ENCODE assay signal across 1 cellular context in the genomic region with DNA sequence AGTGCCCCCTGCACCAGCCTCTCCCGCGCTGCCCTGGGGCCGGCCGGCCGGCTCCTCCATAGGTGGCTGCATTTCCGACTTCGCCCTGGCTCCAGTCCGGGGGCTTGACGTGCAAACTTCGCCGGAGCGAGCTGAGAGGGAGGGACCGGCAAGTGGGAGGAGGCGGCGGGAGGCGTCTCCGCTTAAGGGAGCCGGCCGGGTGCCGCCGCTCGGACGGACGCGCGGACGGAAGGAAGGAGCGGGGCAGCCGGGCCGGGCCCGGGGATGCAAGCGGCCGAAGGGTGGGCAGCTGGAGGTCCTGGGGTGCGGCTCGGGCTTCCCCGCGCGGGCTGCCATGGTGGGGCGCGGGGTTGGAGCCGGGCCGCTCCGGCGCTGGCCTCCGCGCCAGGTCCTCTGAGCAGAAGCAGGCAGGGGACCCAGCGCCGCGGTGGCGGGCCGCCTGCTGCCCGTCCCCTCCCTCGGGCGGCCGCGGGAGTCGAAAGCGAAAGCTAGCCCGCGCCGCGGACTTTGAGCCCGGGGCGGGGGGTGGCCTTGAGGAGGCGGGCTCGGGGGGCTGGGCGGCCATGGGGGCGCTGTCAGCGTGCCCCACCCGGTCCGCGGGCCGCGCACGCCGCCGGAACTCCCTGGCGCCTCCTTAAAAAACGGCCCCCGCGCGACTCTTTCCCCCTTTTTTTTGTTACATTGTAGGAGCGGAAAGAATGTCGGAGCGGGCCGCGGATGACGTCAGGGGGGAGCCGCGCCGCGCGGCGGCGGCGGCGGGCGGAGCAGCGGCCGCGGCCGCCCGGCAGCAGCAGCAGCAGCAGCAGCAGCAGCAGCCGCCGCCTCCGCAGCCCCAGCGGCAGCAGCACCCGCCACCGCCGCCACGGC.
TF ChIP-seq lines count a peak whose summit lies in the region.

A gene (minus strand): TSS at position 483 of the 867 bp plus-strand sequence.

TF ChIP-seq in H1, 55 proteins besides CTCF, POLR2A, EP300 and RAD21:
- peak; percentile 13 to 41; a peak in 1 of 4 replicates for TF ChIP-seq SIN3A (conservative IDR thresholded peaks at IDR 0.05 in 1 of 2, IDR thresholded peaks at IDR 0.05 in 1 of 2; ENCODE audit: low read depth in 1 of 2, low read length in 2 of 2)
- peak; percentile 71 for TF ChIP-seq PHF8 (conservative IDR thresholded peaks at IDR 0.05; ENCODE audit: low read depth, low read length)
- TF ChIP-seq TBP (IDR thresholded peaks at IDR 0.05; ENCODE audit: low read depth, low read length) = peak; percentile 66; the same call in 1 of the 2 replicates
- TF ChIP-seq BACH1 (IDR thresholded peaks at IDR 0.05; ENCODE audit: low read length) = no peak
- no peak for TF ChIP-seq EGR1 (IDR thresholded peaks at IDR 0.05; ENCODE audit: borderline replicate concordance, low read depth, low read length)
- 0 out of 2 replicates have a peak, but pooled peaks have one; percentile 85 for TF ChIP-seq RBBP5 (IDR thresholded peaks at IDR 0.05; ENCODE audit: borderline replicate concordance, low read depth, low read length)
- TF ChIP-seq CHD1 (IDR thresholded peaks at IDR 0.05; ENCODE audit: low read depth, low read length) = no peak
- TF ChIP-seq TAF1 (IDR thresholded peaks at IDR 0.05; ENCODE audit: low read depth, low read length) = peak; percentile 52; the same call in 1 of the 2 replicates
- TF ChIP-seq, protein P1, sequence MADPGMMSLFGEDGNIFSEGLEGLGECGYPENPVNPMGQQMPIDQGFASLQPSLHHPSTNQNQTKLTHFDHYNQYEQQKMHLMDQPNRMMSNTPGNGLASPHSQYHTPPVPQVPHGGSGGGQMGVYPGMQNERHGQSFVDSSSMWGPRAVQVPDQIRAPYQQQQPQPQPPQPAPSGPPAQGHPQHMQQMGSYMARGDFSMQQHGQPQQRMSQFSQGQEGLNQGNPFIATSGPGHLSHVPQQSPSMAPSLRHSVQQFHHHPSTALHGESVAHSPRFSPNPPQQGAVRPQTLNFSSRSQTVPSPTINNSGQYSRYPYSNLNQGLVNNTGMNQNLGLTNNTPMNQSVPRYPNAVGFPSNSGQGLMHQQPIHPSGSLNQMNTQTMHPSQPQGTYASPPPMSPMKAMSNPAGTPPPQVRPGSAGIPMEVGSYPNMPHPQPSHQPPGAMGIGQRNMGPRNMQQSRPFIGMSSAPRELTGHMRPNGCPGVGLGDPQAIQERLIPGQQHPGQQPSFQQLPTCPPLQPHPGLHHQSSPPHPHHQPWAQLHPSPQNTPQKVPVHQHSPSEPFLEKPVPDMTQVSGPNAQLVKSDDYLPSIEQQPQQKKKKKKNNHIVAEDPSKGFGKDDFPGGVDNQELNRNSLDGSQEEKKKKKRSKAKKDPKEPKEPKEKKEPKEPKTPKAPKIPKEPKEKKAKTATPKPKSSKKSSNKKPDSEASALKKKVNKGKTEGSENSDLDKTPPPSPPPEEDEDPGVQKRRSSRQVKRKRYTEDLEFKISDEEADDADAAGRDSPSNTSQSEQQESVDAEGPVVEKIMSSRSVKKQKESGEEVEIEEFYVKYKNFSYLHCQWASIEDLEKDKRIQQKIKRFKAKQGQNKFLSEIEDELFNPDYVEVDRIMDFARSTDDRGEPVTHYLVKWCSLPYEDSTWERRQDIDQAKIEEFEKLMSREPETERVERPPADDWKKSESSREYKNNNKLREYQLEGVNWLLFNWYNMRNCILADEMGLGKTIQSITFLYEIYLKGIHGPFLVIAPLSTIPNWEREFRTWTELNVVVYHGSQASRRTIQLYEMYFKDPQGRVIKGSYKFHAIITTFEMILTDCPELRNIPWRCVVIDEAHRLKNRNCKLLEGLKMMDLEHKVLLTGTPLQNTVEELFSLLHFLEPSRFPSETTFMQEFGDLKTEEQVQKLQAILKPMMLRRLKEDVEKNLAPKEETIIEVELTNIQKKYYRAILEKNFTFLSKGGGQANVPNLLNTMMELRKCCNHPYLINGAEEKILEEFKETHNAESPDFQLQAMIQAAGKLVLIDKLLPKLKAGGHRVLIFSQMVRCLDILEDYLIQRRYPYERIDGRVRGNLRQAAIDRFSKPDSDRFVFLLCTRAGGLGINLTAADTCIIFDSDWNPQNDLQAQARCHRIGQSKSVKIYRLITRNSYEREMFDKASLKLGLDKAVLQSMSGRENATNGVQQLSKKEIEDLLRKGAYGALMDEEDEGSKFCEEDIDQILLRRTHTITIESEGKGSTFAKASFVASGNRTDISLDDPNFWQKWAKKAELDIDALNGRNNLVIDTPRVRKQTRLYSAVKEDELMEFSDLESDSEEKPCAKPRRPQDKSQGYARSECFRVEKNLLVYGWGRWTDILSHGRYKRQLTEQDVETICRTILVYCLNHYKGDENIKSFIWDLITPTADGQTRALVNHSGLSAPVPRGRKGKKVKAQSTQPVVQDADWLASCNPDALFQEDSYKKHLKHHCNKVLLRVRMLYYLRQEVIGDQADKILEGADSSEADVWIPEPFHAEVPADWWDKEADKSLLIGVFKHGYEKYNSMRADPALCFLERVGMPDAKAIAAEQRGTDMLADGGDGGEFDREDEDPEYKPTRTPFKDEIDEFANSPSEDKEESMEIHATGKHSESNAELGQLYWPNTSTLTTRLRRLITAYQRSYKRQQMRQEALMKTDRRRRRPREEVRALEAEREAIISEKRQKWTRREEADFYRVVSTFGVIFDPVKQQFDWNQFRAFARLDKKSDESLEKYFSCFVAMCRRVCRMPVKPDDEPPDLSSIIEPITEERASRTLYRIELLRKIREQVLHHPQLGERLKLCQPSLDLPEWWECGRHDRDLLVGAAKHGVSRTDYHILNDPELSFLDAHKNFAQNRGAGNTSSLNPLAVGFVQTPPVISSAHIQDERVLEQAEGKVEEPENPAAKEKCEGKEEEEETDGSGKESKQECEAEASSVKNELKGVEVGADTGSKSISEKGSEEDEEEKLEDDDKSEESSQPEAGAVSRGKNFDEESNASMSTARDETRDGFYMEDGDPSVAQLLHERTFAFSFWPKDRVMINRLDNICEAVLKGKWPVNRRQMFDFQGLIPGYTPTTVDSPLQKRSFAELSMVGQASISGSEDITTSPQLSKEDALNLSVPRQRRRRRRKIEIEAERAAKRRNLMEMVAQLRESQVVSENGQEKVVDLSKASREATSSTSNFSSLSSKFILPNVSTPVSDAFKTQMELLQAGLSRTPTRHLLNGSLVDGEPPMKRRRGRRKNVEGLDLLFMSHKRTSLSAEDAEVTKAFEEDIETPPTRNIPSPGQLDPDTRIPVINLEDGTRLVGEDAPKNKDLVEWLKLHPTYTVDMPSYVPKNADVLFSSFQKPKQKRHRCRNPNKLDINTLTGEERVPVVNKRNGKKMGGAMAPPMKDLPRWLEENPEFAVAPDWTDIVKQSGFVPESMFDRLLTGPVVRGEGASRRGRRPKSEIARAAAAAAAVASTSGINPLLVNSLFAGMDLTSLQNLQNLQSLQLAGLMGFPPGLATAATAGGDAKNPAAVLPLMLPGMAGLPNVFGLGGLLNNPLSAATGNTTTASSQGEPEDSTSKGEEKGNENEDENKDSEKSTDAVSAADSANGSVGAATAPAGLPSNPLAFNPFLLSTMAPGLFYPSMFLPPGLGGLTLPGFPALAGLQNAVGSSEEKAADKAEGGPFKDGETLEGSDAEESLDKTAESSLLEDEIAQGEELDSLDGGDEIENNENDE (IDR thresholded peaks at IDR 0.05; ENCODE audit: insufficient replicate concordance, low read length) = no peak
- TF ChIP-seq ZNF274 (IDR thresholded peaks at IDR 0.05; ENCODE audit: borderline replicate concordance, extremely low read depth, low read length) = no peak
- peak; percentile 78 for TF ChIP-seq ASH2L (IDR thresholded peaks at IDR 0.05; ENCODE audit: low read length)
- TF ChIP-seq, protein P2, sequence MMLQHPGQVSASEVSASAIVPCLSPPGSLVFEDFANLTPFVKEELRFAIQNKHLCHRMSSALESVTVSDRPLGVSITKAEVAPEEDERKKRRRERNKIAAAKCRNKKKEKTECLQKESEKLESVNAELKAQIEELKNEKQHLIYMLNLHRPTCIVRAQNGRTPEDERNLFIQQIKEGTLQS (IDR thresholded peaks at IDR 0.05; ENCODE audit: insufficient read depth, low read depth, low read length) = no peak
- TF ChIP-seq CREB1 (IDR thresholded peaks at IDR 0.05) = peak; percentile 63; the same call in 1 of the 2 replicates
- no peak for TF ChIP-seq EZH2 (IDR thresholded peaks at IDR 0.05; ENCODE audit: low read depth, low read length, severe bottlenecking)
- no peak for TF ChIP-seq HDAC6 (IDR thresholded peaks at IDR 0.05; ENCODE audit: low read depth, low read length)
- peak; percentile 23; the same call in 1 of the 2 replicates for TF ChIP-seq SUZ12 (IDR thresholded peaks at IDR 0.05; ENCODE audit: low read length)
- no peak for TF ChIP-seq KDM1A (IDR thresholded peaks at IDR 0.05; ENCODE audit: borderline replicate concordance, low read length)
- TF ChIP-seq JUND (IDR thresholded peaks at IDR 0.05; ENCODE audit: low read length) = peak; percentile 36; the same call in 1 of the 2 replicates
- peak in 1 of 2 experiments; percentile 81; a peak in 2 of 4 replicates for TF ChIP-seq HDAC2 (IDR thresholded peaks at IDR 0.05; ENCODE audit: borderline replicate concordance in 1 of 2, low read depth in 2 of 2, low read length in 2 of 2)
- TF ChIP-seq CBX8 (IDR thresholded peaks at IDR 0.05; ENCODE audit: borderline replicate concordance, low read depth, low read length) = no peak
- TF ChIP-seq KDM4A (IDR thresholded peaks at IDR 0.05; ENCODE audit: low read depth, low read length, severe bottlenecking) = peak; percentile 93
- no peak for TF ChIP-seq SRF (IDR thresholded peaks at IDR 0.05; ENCODE audit: low read depth, low read length)
TF ChIP-seq in H1: peak in this region for 11.
